14 cellular contexts compared by ENCODE assay signal in genomic region chr13:33556828-33557227, GRCh38.
"Had no signal": no experiment of that assay in that cellular context is flagged by ENCODE, and none has a peak within 500 bp of the region (broad histone marks: within the 10 kb centered on the region; RNA-seq: fewer than 3 reads in every experiment).

No MANE protein-coding gene starts in this region.

- DNase-seq: activated CD4-positive, alpha-beta T cell treated with anti-CD3 and anti-CD28 coated beads, Interleukin-2, amount 50 U/mL, for 48 hours; activated gamma-delta T cell; activated naive CD4-positive, alpha-beta T cell treated with anti-CD3 and anti-CD28 coated beads, Interleukin-2, amount 50 U/mL, for 16 hours; activated naive CD8-positive, alpha-beta T cell treated with anti-CD3 and anti-CD28 coated beads, Interleukin-2, amount 50 U/mL, for 24 hours; anterior cingulate cortex; body of pancreas; effector CD4-positive, alpha-beta T cell; esophagus squamous epithelium; left ventricle myocardium inferior; natural killer cell; stimulated activated CD4-positive, alpha-beta T cell treated with anti-CD3 and anti-CD28 coated beads, Interleukin-4, amount 100 ng/mL, for 4 hours; substantia nigra; T1000; thyroid gland had no signal

- H3K36me3 ChIP-seq: esophagus squamous epithelium, left ventricle myocardium inferior, thyroid gland had no signal

- H3K4me3 ChIP-seq: body of pancreas, esophagus squamous epithelium, left ventricle myocardium inferior, thyroid gland had no signal

- H3K27me3 ChIP-seq: body of pancreas, esophagus squamous epithelium, thyroid gland had no signal
